23 cellular contexts compared by ENCODE assay signal in the genomic region with DNA sequence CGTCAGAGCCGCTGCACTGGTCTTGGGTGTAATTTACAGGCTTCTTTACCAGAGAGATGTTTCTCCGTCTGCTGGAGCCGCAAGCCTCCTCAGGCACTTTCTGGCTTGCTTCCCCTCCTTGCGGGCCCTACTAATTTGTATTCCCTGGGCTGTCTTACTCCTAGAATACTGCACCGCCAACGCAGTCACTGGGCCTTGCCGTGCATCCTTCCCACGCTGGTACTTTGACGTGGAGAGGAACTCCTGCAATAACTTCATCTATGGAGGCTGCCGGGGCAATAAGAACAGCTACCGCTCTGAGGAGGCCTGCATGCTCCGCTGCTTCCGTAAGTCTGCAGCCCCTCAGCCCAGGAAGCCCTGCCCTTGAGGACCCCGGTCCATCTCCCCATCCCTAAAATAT. TPM values are rescaled to one million over a fixed set of nuclear protein-coding genes. Genes with fewer than 3 reads are reported as not detected.
A peak's percentile ranks its signal among the peaks of the same experiment; 100 is the strongest.
DNase-seq lines count a peak whose midpoint lies in the region; ATAC-seq, FAIRE-seq and TF ChIP-seq lines count a peak whose summit lies in the region.
"Had no signal": no experiment of that assay in that cellular context is flagged by ENCODE, and none has a peak within 500 bp of the region (broad histone marks: within the 10 kb centered on the region; RNA-seq: fewer than 3 reads in every experiment).

No MANE protein-coding gene starts in this region.

- H3K27ac Mint-ChIP-seq in stimulated activated naive CD8-positive, alpha-beta T cell treated with anti-CD3 and anti-CD28 coated beads, Interleukin-15, amount 100 ng/mL, for 72 hours, result peak overlapping the region in 1 of 2 donors; percentile 60
- H3K27ac Mint-ChIP-seq: activated CD4-positive, alpha-beta memory T cell treated with anti-CD3 and anti-CD28 coated beads, Interleukin-2, amount 10 ng/mL, durations not matched to agents 7 days and 5 days; activated naive CD4-positive, alpha-beta T cell treated with anti-CD3 and anti-CD28 coated beads for 36 hours; progenitor cell of endocrine pancreas had no signal

- H3K4me3 Mint-ChIP-seq in stimulated activated naive CD8-positive, alpha-beta T cell treated with anti-CD3 and anti-CD28 coated beads, Interleukin-15, amount 100 ng/mL, for 72 hours, result no peak overlapping the region
- H3K4me3 Mint-ChIP-seq: activated CD4-positive, alpha-beta memory T cell treated with anti-CD3 and anti-CD28 coated beads, Interleukin-2, amount 10 ng/mL, durations not matched to agents 7 days and 5 days; activated naive CD4-positive, alpha-beta T cell treated with anti-CD3 and anti-CD28 coated beads for 36 hours; endodermal cell; naive thymus-derived CD8-positive, alpha-beta T cell had no signal

- intact Hi-C loops in pancreas (cut with DNase I) (no loop called here), vagina (cut with DNase I) (no loop called here)

- no peak for TF ChIP-seq POLR2A in vagina (IDR thresholded peaks at IDR 0.05)

- no peaks in the 10 kb centered on the region for H3K9me3 Mint-ChIP-seq in stimulated activated naive CD8-positive, alpha-beta T cell treated with anti-CD3 and anti-CD28 coated beads, Interleukin-15, amount 100 ng/mL, for 72 hours
- H3K9me3 Mint-ChIP-seq: activated CD4-positive, alpha-beta memory T cell treated with anti-CD3 and anti-CD28 coated beads, Interleukin-2, amount 10 ng/mL, durations not matched to agents 7 days and 5 days; activated naive CD4-positive, alpha-beta T cell treated with anti-CD3 and anti-CD28 coated beads for 36 hours; endodermal cell; naive thymus-derived CD8-positive, alpha-beta T cell had no signal

- no peaks in the 10 kb centered on the region for H3K27me3 Mint-ChIP-seq in stimulated activated naive CD8-positive, alpha-beta T cell treated with anti-CD3 and anti-CD28 coated beads, Interleukin-15, amount 100 ng/mL, for 72 hours
- H3K27me3 Mint-ChIP-seq: activated CD4-positive, alpha-beta memory T cell treated with anti-CD3 and anti-CD28 coated beads, Interleukin-2, amount 10 ng/mL, durations not matched to agents 7 days and 5 days; naive thymus-derived CD8-positive, alpha-beta T cell; progenitor cell of endocrine pancreas had no signal

- H3K4me1 ChIP-seq in RWPE2 (ENCODE audit: insufficient read depth, poor library complexity, severe bottlenecking) (peaks cover 14% of the 10 kb centered on the region), pancreas (peaks cover 20 to 25% (median 24%) of the 10 kb centered on the region in 3 donors), vagina (peaks cover 40% of the 10 kb centered on the region)
- H3K4me1 ChIP-seq: testis had no signal

- FAIRE-seq in pancreas (lab: Jason Lieb, UNC), result no peak
- FAIRE-seq: G401.6, HepG2 had no signal

- no peaks in the 10 kb centered on the region for H3K27me3 ChIP-seq in RWPE2 (ENCODE audit: insufficient read depth, poor library complexity, severe bottlenecking)
- no peaks in the 10 kb centered on the region for H3K27me3 ChIP-seq in pancreas
- no peaks in the 10 kb centered on the region for H3K27me3 ChIP-seq in vagina
- H3K27me3 ChIP-seq: spleen, testis had no signal

- no peak for ATAC-seq in RWPE2 (ENCODE audit: low read depth)
- ATAC-seq in pancreas, result no peak
- ATAC-seq in HG03280 (IDR thresholded peaks at IDR 0.05; ENCODE audit: unreplicated experiment), result no peak
- ATAC-seq in stimulated activated naive CD8-positive, alpha-beta T cell treated with anti-CD3 and anti-CD28 coated beads, Interleukin-15, amount 100 ng/mL, for 72 hours, result no peak
- no peak for ATAC-seq in GM21423 (IDR thresholded peaks at IDR 0.05; ENCODE audit: unreplicated experiment)
- ATAC-seq: naive thymus-derived CD8-positive, alpha-beta T cell had no signal

- 93 to 97% methylated on average over 15 of the region's 15 CpGs for WGBS in pancreas, 2 donors

- H3K4me1 Mint-ChIP-seq in stimulated activated naive CD8-positive, alpha-beta T cell treated with anti-CD3 and anti-CD28 coated beads, Interleukin-15, amount 100 ng/mL, for 72 hours, result no peaks in the 10 kb centered on the region
- H3K4me1 Mint-ChIP-seq: activated CD4-positive, alpha-beta memory T cell treated with anti-CD3 and anti-CD28 coated beads, Interleukin-2, amount 10 ng/mL, durations not matched to agents 7 days and 5 days; endodermal cell had no signal

- no peak for DNase-seq in RWPE2 (ENCODE audit: low spot score)
- DNase-seq in fibroblast of mammary gland (ENCODE audit: low read depth), result peak; percentile 24
- no peak for DNase-seq in pancreas
- DNase-seq in vagina (ENCODE audit: extremely low spot score in 2 of 2), result no peak
- no peak for DNase-seq in stimulated activated naive CD8-positive, alpha-beta T cell treated with anti-CD3 and anti-CD28 coated beads, Interleukin-15, amount 100 ng/mL, for 72 hours
- DNase-seq: activated CD4-positive, alpha-beta memory T cell treated with anti-CD3 and anti-CD28 coated beads, Interleukin-2, amount 10 ng/mL, durations not matched to agents 7 days and 5 days; activated naive CD4-positive, alpha-beta T cell treated with anti-CD3 and anti-CD28 coated beads for 36 hours; activated T-cell treated with anti-CD3 and anti-CD28 coated beads, Interleukin-2, amount 50 U/mL, for 1 hour; endodermal cell; GOT3; NCI-H1417; NCI-H2171 treated with DMSO at 0.1 percent for 48 hours; NCI-H774; spleen; T-helper 2 cell; testis had no signal

- H3K36me3 ChIP-seq in RWPE2 (ENCODE audit: low read depth) (peaks cover 82% of the 10 kb centered on the region), pancreas (peaks cover 0 to 29% (median 0%) of the 10 kb centered on the region in 3 donors), vagina (no peaks in the 10 kb centered on the region)

- H3K4me3 ChIP-seq in RWPE2 (ENCODE audit: severe bottlenecking) (no peak overlapping the region), fibroblast of mammary gland (ENCODE audit: control insufficient read depth, low read depth, low read length) (no peak overlapping the region), pancreas (no peak overlapping the region), vagina (no peak overlapping the region)
- H3K4me3 ChIP-seq: spleen, testis had no signal

- peak overlapping the region; percentile 59 for H3K27ac ChIP-seq in RWPE2 (ENCODE audit: poor library complexity, severe bottlenecking)
- H3K27ac ChIP-seq in pancreas, result peak overlapping the region; percentile 64 to 85 (median 64)
- H3K27ac ChIP-seq in vagina, result peak overlapping the region; percentile 46
- H3K27ac ChIP-seq: testis had no signal

- TF ChIP-seq CTCF in RWPE2 (IDR thresholded peaks at IDR 0.05; ENCODE audit: poor library complexity, severe bottlenecking), result no peak
- no peak for TF ChIP-seq CTCF in fibroblast of mammary gland (conservative IDR thresholded peaks at IDR 0.05; ENCODE audit: control insufficient read depth, insufficient read depth, low read depth, low read length)
- TF ChIP-seq CTCF in pancreas (IDR thresholded peaks at IDR 0.05), result no peak
- no peak for TF ChIP-seq CTCF in vagina (IDR thresholded peaks at IDR 0.05)

- H3K9me3 ChIP-seq in RWPE2 (ENCODE audit: severe bottlenecking) (no peaks in the 10 kb centered on the region), pancreas (no peaks in the 10 kb centered on the region), vagina (no peaks in the 10 kb centered on the region)
- H3K9me3 ChIP-seq: spleen, testis had no signal

RNA-seq across cellular contexts. Expression of a gene that starts 14.1 kb away (rescaled TPM):
- total RNA-seq in pancreas (1 to 10 TPM in 5 of 6 donors, under 1 TPM in 1; 0.59 to 6.7 (median 3.0) TPM), vagina (96.5 TPM)
- 10 to 100 TPM; 13.1 to 19.4 TPM for polyA plus RNA-seq in pancreas
- total RNA-seq: activated naive CD4-positive, alpha-beta T cell treated with anti-CD3 and anti-CD28 coated beads for 36 hours; SK-MEL-5 had no signal

RNA-seq across cellular contexts. Expression of a gene that starts 25.6 kb away (rescaled TPM):
- total RNA-seq in pancreas, result 100 to 1,000 TPM; 121 to 239 (median 152) TPM
- 100 to 1,000 TPM; 178 to 337 TPM for polyA plus RNA-seq in pancreas
- total RNA-seq in vagina, result 174 TPM
- total RNA-seq: SK-MEL-5 had no signal

RNA-seq across cellular contexts. Expression of a gene that starts 25.8 kb away (rescaled TPM):
- total RNA-seq in pancreas, result 10 to 100 TPM in 3 of 6 donors, 1 to 10 TPM in 3; 6.9 to 18.2 (median 11.3) TPM
- 10 to 100 TPM; 30.9 to 32.3 TPM for polyA plus RNA-seq in pancreas
- total RNA-seq in vagina, result 32.9 TPM

RNA-seq across cellular contexts. Expression of a gene that starts 29.7 kb away (rescaled TPM):
- total RNA-seq in pancreas (1 to 10 TPM; 5.0 to 8.7 (median 6.5) TPM), vagina (16.2 TPM)
- polyA plus RNA-seq in pancreas, result 1 to 10 TPM; 3.9 to 9.5 TPM
- total RNA-seq: HepG2 had no signal

RNA-seq across cellular contexts. Expression of a gene that starts 33.8 kb away (rescaled TPM):
- total RNA-seq in pancreas, result 10 to 100 TPM in 1 of 6 donors, 1 to 10 TPM in 5; 6.9 to 15.2 (median 8.1) TPM
- 10 to 100 TPM; 31.4 to 42.8 TPM for polyA plus RNA-seq in pancreas
- total RNA-seq in vagina, result 86.9 TPM
- total RNA-seq: activated CD4-positive, alpha-beta memory T cell treated with anti-CD3 and anti-CD28 coated beads, Interleukin-2, amount 10 ng/mL, durations not matched to agents 7 days and 5 days; activated naive CD4-positive, alpha-beta T cell treated with anti-CD3 and anti-CD28 coated beads for 36 hours; HepG2; SK-MEL-5 had no signal
- polyA plus RNA-seq: HepG2; naive thymus-derived CD8-positive, alpha-beta T cell had no signal

Comparison
In these comparisons a context has a peak if more than half of its experiments do, and no peak if none do; other contexts are left out.
1. RNA of a gene that starts 14.1 kb away (total RNA-seq): 96.5 TPM in vagina (single experiment); 0.59 to 6.7 TPM in pancreas; every median in the first group is over 10 times any median in the second.
2. Peak in every context shown above with its lines, with median percentiles within 50 percentile points of each other: H3K27ac ChIP-seq.